11 cellular contexts compared by ENCODE assay signal in the genomic region with DNA sequence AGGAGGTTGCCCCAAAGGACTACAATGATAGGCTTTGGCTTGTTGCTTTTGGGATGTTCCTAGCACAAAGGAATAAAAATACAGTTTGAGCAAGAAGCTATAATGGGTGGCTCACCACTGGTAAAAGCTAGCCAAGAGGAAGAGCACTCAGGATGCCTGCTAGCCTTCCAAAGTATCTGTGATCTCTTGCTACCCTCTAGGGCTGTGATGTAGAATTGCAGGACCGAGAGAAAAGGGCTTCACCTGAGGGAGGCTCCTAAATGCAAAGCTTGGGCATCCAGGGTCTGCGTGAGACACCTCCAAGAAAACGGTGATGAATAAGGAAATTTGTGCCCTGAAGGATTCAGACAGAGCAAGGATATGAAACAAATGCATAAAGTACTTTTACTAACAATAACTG. TPM values are rescaled to one million over a fixed set of nuclear protein-coding genes. Genes with fewer than 3 reads are reported as not detected.
DNase-seq lines count a peak whose midpoint lies in the region; ATAC-seq, FAIRE-seq and TF ChIP-seq lines count a peak whose summit lies in the region.
"Had no signal": no experiment of that assay in that cellular context is flagged by ENCODE, and none has a peak within 500 bp of the region (broad histone marks: within the 10 kb centered on the region; RNA-seq: fewer than 3 reads in every experiment).

No MANE protein-coding gene starts in this region.

- POLR2A ChIA-PET in IMR-90 (lab: Charles Lee; ENCODE audit: unreplicated experiment) (no interaction called here), K562 (lab: Yijun Ruan, JAX) (interaction anchor here (0.7 kb wide), 1 partner anchor 119 kb away, joined by 3 read pairs; no protein-coding TSS in a partner anchor)

- no peak overlapping the region for H2BK20ac ChIP-seq in IMR-90 (ENCODE audit: low read depth, low read length)

- no peak overlapping the region for H3K23ac ChIP-seq in IMR-90 (ENCODE audit: low read depth, low read length)

- no peak overlapping the region for H2AK5ac ChIP-seq in IMR-90 (ENCODE audit: low read depth, low read length)

- in situ Hi-C loops in IMR-90 (cut with MboI; ENCODE audit: low sequenced_read_pairs): no loop called here
- in situ Hi-C loops in K562 (cut with MboI): no loop called here

- no CpG with 5 or more reads among the region's 3 CpGs for WGBS in IMR-90 (ENCODE audit: extremely low coverage in 2 of 2, insufficient read length in 1 of 2), 2 experiments
- 0% methylated on average over 3 of the region's 3 CpGs for WGBS in K562 (ENCODE audit: insufficient coverage, low coverage, missing lambda C conversion rate)

- H3K4me3 ChIP-seq in IMR-90 (ENCODE audit: insufficient read depth, low read depth, low read length): no peak overlapping the region
- no peak overlapping the region for H3K4me3 ChIP-seq in K562
- H3K4me3 ChIP-seq in skeletal muscle cell (ENCODE audit: low read depth, low read length): no peak overlapping the region
- no peak overlapping the region for H3K4me3 ChIP-seq in right atrium auricular region
- H3K4me3 ChIP-seq: heart right ventricle, sigmoid colon had no signal

- TF ChIP-seq RAD21 in IMR-90 (IDR thresholded peaks at IDR 0.05; ENCODE audit: low read length) (peak; percentile 57), K562 (CRISPR knock-in tag; conservative IDR thresholded peaks at IDR 0.05 in 1 of 2, IDR thresholded peaks at IDR 0.05 in 1 of 2) (peak in 1 of 2 experiments; percentile 37; a peak in 2 of 4 replicates)

- H3K27me3 ChIP-seq in IMR-90 (ENCODE audit: control insufficient read depth, insufficient read depth, low read length): no peaks in the 10 kb centered on the region
- H3K27me3 ChIP-seq in K562 (ENCODE audit: control insufficient read depth in 2 of 2, insufficient read depth in 2 of 2, low read length in 2 of 2): peaks cover 2 to 5% of the 10 kb centered on the region in 2 experiments; a peak in 2 of 5 replicates
- no peaks in the 10 kb centered on the region for H3K27me3 ChIP-seq in right atrium auricular region
- H3K27me3 ChIP-seq: sigmoid colon had no signal

- intact Hi-C loops in IMR-90 (cut with micrococcal nuclease) (no loop called here), K562 (cut with micrococcal nuclease) (loop anchor here (5.0 kb wide), 1 partner anchor 429 kb away; no protein-coding TSS in a partner anchor)

- H3K9ac ChIP-seq in IMR-90 (ENCODE audit: low read depth, low read length) (no peak overlapping the region), K562 (ENCODE audit: insufficient read depth in 1 of 2, low read depth in 2 of 2, low read length in 2 of 2) (no peak overlapping the region)

- peak; percentile 49 for FAIRE-seq in K562 (lab: Jason Lieb, UNC)

- H2BK15ac ChIP-seq in IMR-90 (ENCODE audit: low read depth, low read length): no peak overlapping the region

- no peaks in the 10 kb centered on the region for H3K79me1 ChIP-seq in IMR-90 (ENCODE audit: low read depth in 1 of 2, low read length in 2 of 2)

- TF ChIP-seq POLR2A in IMR-90 (IDR thresholded peaks at IDR 0.05; ENCODE audit: low read depth, low read length): no peak
- no peak for TF ChIP-seq POLR2A in K562 (conservative IDR thresholded peaks at IDR 0.05)

- TF ChIP-seq CTCF in IMR-90 (conservative IDR thresholded peaks at IDR 0.05; ENCODE audit: low read depth, low read length) (peak; percentile 51), K562 (IDR thresholded peaks at IDR 0.05 in 2 of 3, conservative IDR thresholded peaks at IDR 0.05 in 1 of 3; ENCODE audit: insufficient read depth in 2 of 3, low read depth in 1 of 3, low read length in 3 of 3) (peak in 2 of 3 experiments; percentile 31 to 45; a peak in 5 of 6 replicates), right atrium auricular region (IDR thresholded peaks at IDR 0.05) (no peak)

- no peak overlapping the region for H2BK5ac ChIP-seq in IMR-90 (ENCODE audit: low read depth, low read length, poor library complexity, severe bottlenecking)

- no peak overlapping the region for H2AFZ ChIP-seq in IMR-90 (replicated peaks; ENCODE audit: low read length, poor library complexity)
- H2AFZ ChIP-seq in K562 (ENCODE audit: low read depth, low read length): no peak overlapping the region

- DNase-seq in NCI-H748 (lab: John Stamatoyannopoulos, UW; ENCODE audit: unreplicated experiment) (peak; percentile 14), NCI-H748 treated with DMSO at 0.1 percent for 48 hours (lab: John Stamatoyannopoulos, UW) (no peak), IMR-90 (peak; percentile 5), K562 (ENCODE audit: extremely low read depth in 1 of 4, low spot score in 3 of 4) (peak in 1 of 4 experiments; percentile 15), skeletal muscle cell (ENCODE audit: low read depth) (peak; percentile 4), right atrium auricular region (ENCODE audit: low spot score) (no peak), NCI-H1694 treated with DMSO at 0.1 percent for 48 hours (lab: John Stamatoyannopoulos, UW) (no peak), epidermal melanocyte (ENCODE audit: insufficient read length, low spot score) (no peak)
- DNase-seq: heart right ventricle, sigmoid colon had no signal

- H3K27ac ChIP-seq in IMR-90 (ENCODE audit: insufficient read depth, low read length) (no peak overlapping the region), K562 (ENCODE audit: extremely low read depth, low read depth, low read length) (no peak overlapping the region), right atrium auricular region (no peak overlapping the region)
- H3K27ac ChIP-seq: heart right ventricle, sigmoid colon had no signal

- H4K8ac ChIP-seq in IMR-90 (ENCODE audit: low read depth in 2 of 2, low read length in 2 of 2): no peak overlapping the region

- dilution Hi-C loops in IMR-90 (cut with HindIII; ENCODE audit: low sequenced_read_pairs, unreplicated experiment): no loop called here

- BruUV-seq in IMR-90 (replicated peaks; lab: Mats Ljungman, UMichigan) (no TSS peak), K562 (replicated peaks; lab: Mats Ljungman, UMichigan) (no TSS peak)

- H3K4me1 ChIP-seq in IMR-90 (ENCODE audit: control insufficient read depth, insufficient read depth, low read length) (no peaks in the 10 kb centered on the region), K562 (replicated peaks in 1 of 2; ENCODE audit: control insufficient read depth in 2 of 2, insufficient read depth in 2 of 2, low read length in 2 of 2) (no peaks in the 10 kb centered on the region), right atrium auricular region (no peaks in the 10 kb centered on the region)
- H3K4me1 ChIP-seq: heart right ventricle, sigmoid colon had no signal

- H3K9me3 ChIP-seq in IMR-90 (ENCODE audit: control insufficient read depth, insufficient read depth, low read length) (no peaks in the 10 kb centered on the region), K562 (replicated peaks; ENCODE audit: control insufficient read depth, insufficient read depth, low read depth, low read length) (no peaks in the 10 kb centered on the region), right atrium auricular region (no peaks in the 10 kb centered on the region)
- H3K9me3 ChIP-seq: sigmoid colon had no signal

- H2AK9ac ChIP-seq in IMR-90 (replicated peaks; ENCODE audit: low read depth, low read length, poor library complexity): no peak overlapping the region

- H4K20me1 ChIP-seq in IMR-90 (ENCODE audit: insufficient read depth, low read length) (no peaks in the 10 kb centered on the region), K562 (replicated peaks; ENCODE audit: control insufficient read depth, insufficient read depth, low read length) (no peaks in the 10 kb centered on the region; the same call in 1 of the 2 replicates)

- H3K4me2 ChIP-seq in IMR-90 (ENCODE audit: low read depth, low read length): no peak overlapping the region
- no peak overlapping the region for H3K4me2 ChIP-seq in K562 (ENCODE audit: insufficient read depth, low read length)

- no peak for TF ChIP-seq EP300 in K562 (IDR thresholded peaks at IDR 0.05; ENCODE audit: low read length)

- no peaks in the 10 kb centered on the region for H3K36me3 ChIP-seq in IMR-90 (ENCODE audit: control insufficient read depth, insufficient read depth, low read length)
- H3K36me3 ChIP-seq in K562 (ENCODE audit: control insufficient read depth, insufficient read depth, low read length): no peaks in the 10 kb centered on the region
- H3K36me3 ChIP-seq in right atrium auricular region: no peaks in the 10 kb centered on the region
- H3K36me3 ChIP-seq: heart right ventricle, sigmoid colon had no signal

- no peak overlapping the region for H3K56ac ChIP-seq in IMR-90 (ENCODE audit: extremely low read depth, insufficient read depth, low read length)

- CTCF ChIA-PET in IMR-90 (lab: Yijun Ruan, JAX) (interaction anchor here (0.7 kb wide), 1 partner anchor 88 kb away, joined by 3 read pairs; no protein-coding TSS in a partner anchor), K562 (lab: Yijun Ruan, JAX; ENCODE audit: low intra/inter-chr PET ratio) (no interaction called here)

- ATAC-seq in IMR-90 (ENCODE audit: low read depth): peak; percentile 37
- peak; percentile 55 for ATAC-seq in K562
- ATAC-seq: heart right ventricle had no signal

- no peaks in the 10 kb centered on the region for H3K79me2 ChIP-seq in K562 (ENCODE audit: control insufficient read depth, insufficient read depth, low read length)

- no peak overlapping the region for H4K91ac ChIP-seq in IMR-90 (ENCODE audit: insufficient read depth, low read depth, low read length)

- H3K9me1 ChIP-seq in IMR-90 (ENCODE audit: insufficient read depth, low read length) (no peaks in the 10 kb centered on the region), K562 (ENCODE audit: control insufficient read depth, insufficient read depth, low read length) (no peaks in the 10 kb centered on the region)

- no peak overlapping the region for H3K14ac ChIP-seq in IMR-90 (replicated peaks; ENCODE audit: low read depth, low read length)

- no peak overlapping the region for H2BK120ac ChIP-seq in IMR-90 (ENCODE audit: low read depth, low read length)

- H3K18ac ChIP-seq in IMR-90 (ENCODE audit: low read depth, low read length): no peak overlapping the region

- H4K5ac ChIP-seq in IMR-90 (ENCODE audit: low read depth, low read length): no peak overlapping the region

- no peak overlapping the region for H3K4ac ChIP-seq in IMR-90 (ENCODE audit: low read depth, low read length)

RNA-seq across cellular contexts. Expression of gene IVL, which starts 17.7 kb away (rescaled TPM):
- total RNA-seq in IMR-90 (2012; rRNA removed): not detected in 2 replicates
- polyA plus RNA-seq in IMR-90 (2012; rRNA removed): not detected in 2 replicates
- polyA plus RNA-seq in IMR-90 (2012; cell fraction: cytosol; rRNA removed): not detected in 2 replicates
- not detected in 2 replicates for polyA plus RNA-seq in IMR-90 (2012; cell fraction: nucleus; rRNA removed; ENCODE audit: low replicate concordance)
- total RNA-seq in K562 (2011; cell fraction: chromatin; rRNA removed; ENCODE audit: low replicate concordance): not detected in 2 replicates
- not detected in 2 replicates for total RNA-seq in K562 (2011; cell fraction: nucleolus; rRNA removed)
- total RNA-seq in K562 (2011; cell fraction: nucleoplasm; rRNA removed): not detected in 2 replicates
- not detected in 2 replicates for total RNA-seq in K562 (2014; rRNA removed)
- not detected in 2 replicates for total RNA-seq in K562 (2014; rRNA removed; fragmentation: Illumina TruSeq; extraction: Trizol)
- not detected in 2 replicates for total RNA-seq in K562 (2015; rRNA removed; fragmentation: Illumina TruSeq; extraction: Trizol)
- total RNA-seq in K562 (2021): not detected in 2 replicates
- polyA plus RNA-seq in K562 (2011; rRNA removed): not detected in 2 replicates
- not detected in 2 replicates for polyA plus RNA-seq in K562 (2011; cell fraction: cytosol; rRNA removed)
- not detected in 2 replicates for polyA plus RNA-seq in K562 (2011; cell fraction: nucleus; rRNA removed)
- polyA plus RNA-seq in K562 (2012): not detected in 2 replicates
- not detected in 2 replicates for polyA plus RNA-seq in K562 (2014; fragmentation: Illumina TruSeq; extraction: Trizol)
- polyA plus RNA-seq in K562 (2014; fragmentation: Nextera tagmentation; extraction: Ambion mirVana): not detected
- not detected in 2 replicates for polyA plus RNA-seq in K562 (2014; rRNA removed)
- polyA minus RNA-seq in K562 (2011; rRNA and poly(A)+ RNA removed): not detected in 2 replicates
- not detected in 2 replicates for polyA minus RNA-seq in K562 (2011; cell fraction: cytosol; rRNA and poly(A)+ RNA removed)
- not detected in 2 replicates for polyA minus RNA-seq in K562 (2011; cell fraction: nucleus; rRNA and poly(A)+ RNA removed)
- not detected for total RNA-seq in right atrium auricular region
- total RNA-seq: CD4-positive, CD25-positive, alpha-beta regulatory T cell; heart right ventricle; sigmoid colon had no signal
- polyA plus RNA-seq: CD4-positive, CD25-positive, alpha-beta regulatory T cell had no signal

RNA-seq across cellular contexts. Expression of gene SPRR5, which starts 20.9 kb away (rescaled TPM):
- total RNA-seq in IMR-90 (2012; rRNA removed) (not detected in 2 replicates), K562 (2014; rRNA removed) (not detected in 2 replicates), K562 (2014; rRNA removed; fragmentation: Illumina TruSeq; extraction: Trizol) (not detected in 2 replicates), K562 (2015; rRNA removed; fragmentation: Illumina TruSeq; extraction: Trizol) (not detected in 2 replicates), K562 (2021) (not detected in 2 replicates), right atrium auricular region (not detected)
- polyA plus RNA-seq in IMR-90 (2012; rRNA removed) (not detected in 2 replicates), K562 (2011; rRNA removed) (not detected in 2 replicates), K562 (2014; fragmentation: Illumina TruSeq; extraction: Trizol) (not detected in 2 replicates), K562 (2014; fragmentation: Nextera tagmentation; extraction: Ambion mirVana) (not detected), K562 (2014; rRNA removed) (not detected in 2 replicates)
- not detected in 2 replicates for polyA plus RNA-seq in IMR-90 (2012; cell fraction: cytosol; rRNA removed)
- not detected in 2 replicates for polyA plus RNA-seq in IMR-90 (2012; cell fraction: nucleus; rRNA removed; ENCODE audit: low replicate concordance)
- total RNA-seq in K562 (2011; cell fraction: chromatin; rRNA removed; ENCODE audit: low replicate concordance): not detected in 2 replicates
- total RNA-seq in K562 (2011; cell fraction: nucleolus; rRNA removed): not detected in 2 replicates
- not detected in 2 replicates for total RNA-seq in K562 (2011; cell fraction: nucleoplasm; rRNA removed)
- polyA plus RNA-seq in K562 (2011; cell fraction: cytosol; rRNA removed): not detected in 2 replicates
- polyA plus RNA-seq in K562 (2011; cell fraction: nucleus; rRNA removed): not detected in 2 replicates
- polyA plus RNA-seq in K562 (2012): not detected in 2 replicates
- not detected in 2 replicates for polyA minus RNA-seq in K562 (2011; rRNA and poly(A)+ RNA removed)
- not detected in 2 replicates for polyA minus RNA-seq in K562 (2011; cell fraction: cytosol; rRNA and poly(A)+ RNA removed)
- polyA minus RNA-seq in K562 (2011; cell fraction: nucleus; rRNA and poly(A)+ RNA removed): not detected in 2 replicates
- total RNA-seq: CD4-positive, CD25-positive, alpha-beta regulatory T cell; heart right ventricle; sigmoid colon had no signal
- polyA plus RNA-seq: CD4-positive, CD25-positive, alpha-beta regulatory T cell; heart right ventricle; sigmoid colon had no signal

RNA-seq across cellular contexts. Expression of gene SPRR4, which starts 44.4 kb away (rescaled TPM):
- total RNA-seq in IMR-90 (2012; rRNA removed): not detected in 2 replicates
- polyA plus RNA-seq in IMR-90 (2012; rRNA removed): not detected in 2 replicates
- polyA plus RNA-seq in IMR-90 (2012; cell fraction: cytosol; rRNA removed): not detected in 2 replicates
- not detected in 2 replicates for polyA plus RNA-seq in IMR-90 (2012; cell fraction: nucleus; rRNA removed; ENCODE audit: low replicate concordance)
- total RNA-seq in K562 (2011; cell fraction: chromatin; rRNA removed; ENCODE audit: low replicate concordance): not detected in 2 replicates
- not detected in 2 replicates for total RNA-seq in K562 (2011; cell fraction: nucleolus; rRNA removed)
- total RNA-seq in K562 (2011; cell fraction: nucleoplasm; rRNA removed): not detected in 2 replicates
- total RNA-seq in K562 (2014; rRNA removed): not detected in 2 replicates
- total RNA-seq in K562 (2014; rRNA removed; fragmentation: Illumina TruSeq; extraction: Trizol): not detected in 2 replicates
- total RNA-seq in K562 (2015; rRNA removed; fragmentation: Illumina TruSeq; extraction: Trizol): not detected in 2 replicates
- not detected in 2 replicates for total RNA-seq in K562 (2021)
- not detected in 2 replicates for polyA plus RNA-seq in K562 (2011; rRNA removed)
- polyA plus RNA-seq in K562 (2011; cell fraction: cytosol; rRNA removed): not detected in 2 replicates
- polyA plus RNA-seq in K562 (2011; cell fraction: nucleus; rRNA removed): not detected in 2 replicates
- not detected in 2 replicates for polyA plus RNA-seq in K562 (2012)
- polyA plus RNA-seq in K562 (2014; fragmentation: Illumina TruSeq; extraction: Trizol): not detected in 2 replicates
- polyA plus RNA-seq in K562 (2014; fragmentation: Nextera tagmentation; extraction: Ambion mirVana): not detected
- polyA plus RNA-seq in K562 (2014; rRNA removed): not detected in 2 replicates
- polyA minus RNA-seq in K562 (2011; rRNA and poly(A)+ RNA removed): not detected in 2 replicates
- polyA minus RNA-seq in K562 (2011; cell fraction: cytosol; rRNA and poly(A)+ RNA removed): not detected in 2 replicates
- polyA minus RNA-seq in K562 (2011; cell fraction: nucleus; rRNA and poly(A)+ RNA removed): not detected in 2 replicates
- not detected for total RNA-seq in right atrium auricular region
- total RNA-seq: CD4-positive, CD25-positive, alpha-beta regulatory T cell; heart right ventricle; sigmoid colon had no signal
- polyA plus RNA-seq: CD4-positive, CD25-positive, alpha-beta regulatory T cell; heart right ventricle; sigmoid colon had no signal

RNA-seq across cellular contexts. Expression of gene SMCP, which starts 48.0 kb away (rescaled TPM):
- total RNA-seq in IMR-90 (2012; rRNA removed) (not detected in 2 replicates), K562 (2014; rRNA removed) (not detected in 2 replicates), K562 (2014; rRNA removed; fragmentation: Illumina TruSeq; extraction: Trizol) (not detected in 2 replicates), K562 (2015; rRNA removed; fragmentation: Illumina TruSeq; extraction: Trizol) (not detected in 2 replicates), K562 (2021) (not detected in 2 replicates), right atrium auricular region (not detected)
- polyA plus RNA-seq in IMR-90 (2012; rRNA removed) (not detected in 2 replicates), K562 (2011; rRNA removed) (not detected in 2 replicates), K562 (2014; fragmentation: Illumina TruSeq; extraction: Trizol) (not detected in 2 replicates), K562 (2014; fragmentation: Nextera tagmentation; extraction: Ambion mirVana) (not detected), K562 (2014; rRNA removed) (not detected in 2 replicates)
- not detected in 2 replicates for polyA plus RNA-seq in IMR-90 (2012; cell fraction: cytosol; rRNA removed)
- not detected in 2 replicates for polyA plus RNA-seq in IMR-90 (2012; cell fraction: nucleus; rRNA removed; ENCODE audit: low replicate concordance)
- not detected in 2 replicates for total RNA-seq in K562 (2011; cell fraction: chromatin; rRNA removed; ENCODE audit: low replicate concordance)
- total RNA-seq in K562 (2011; cell fraction: nucleolus; rRNA removed): not detected in 2 replicates
- total RNA-seq in K562 (2011; cell fraction: nucleoplasm; rRNA removed): not detected in 2 replicates
- polyA plus RNA-seq in K562 (2011; cell fraction: cytosol; rRNA removed): not detected in 2 replicates
- not detected in 2 replicates for polyA plus RNA-seq in K562 (2011; cell fraction: nucleus; rRNA removed)
- polyA plus RNA-seq in K562 (2012): not detected in 2 replicates
- polyA minus RNA-seq in K562 (2011; rRNA and poly(A)+ RNA removed): not detected in 2 replicates
- polyA minus RNA-seq in K562 (2011; cell fraction: cytosol; rRNA and poly(A)+ RNA removed): not detected in 2 replicates
- polyA minus RNA-seq in K562 (2011; cell fraction: nucleus; rRNA and poly(A)+ RNA removed): not detected in 2 replicates
- total RNA-seq: CD4-positive, CD25-positive, alpha-beta regulatory T cell; heart right ventricle; sigmoid colon had no signal
- polyA plus RNA-seq: CD4-positive, CD25-positive, alpha-beta regulatory T cell; heart right ventricle; sigmoid colon had no signal

RNA-seq across cellular contexts. Expression of gene SPRR1A, which starts 57.8 kb away (rescaled TPM):
- total RNA-seq in IMR-90 (2012; rRNA removed): not detected in 2 replicates
- polyA plus RNA-seq in IMR-90 (2012; rRNA removed): not detected in 2 replicates
- polyA plus RNA-seq in IMR-90 (2012; cell fraction: cytosol; rRNA removed): not detected in 2 replicates
- not detected in 2 replicates for polyA plus RNA-seq in IMR-90 (2012; cell fraction: nucleus; rRNA removed; ENCODE audit: low replicate concordance)
- not detected in 2 replicates for total RNA-seq in K562 (2011; cell fraction: chromatin; rRNA removed; ENCODE audit: low replicate concordance)
- total RNA-seq in K562 (2011; cell fraction: nucleolus; rRNA removed): not detected in 2 replicates
- total RNA-seq in K562 (2011; cell fraction: nucleoplasm; rRNA removed): not detected in 2 replicates
- not detected in 2 replicates for total RNA-seq in K562 (2014; rRNA removed)
- total RNA-seq in K562 (2014; rRNA removed; fragmentation: Illumina TruSeq; extraction: Trizol): not detected in 2 replicates
- not detected in 2 replicates for total RNA-seq in K562 (2015; rRNA removed; fragmentation: Illumina TruSeq; extraction: Trizol)
- not detected in 2 replicates for total RNA-seq in K562 (2021)
- not detected in 2 replicates for polyA plus RNA-seq in K562 (2011; rRNA removed)
- polyA plus RNA-seq in K562 (2011; cell fraction: cytosol; rRNA removed): not detected in 2 replicates
- polyA plus RNA-seq in K562 (2011; cell fraction: nucleus; rRNA removed): not detected in 2 replicates
- polyA plus RNA-seq in K562 (2012): not detected in 2 replicates
- polyA plus RNA-seq in K562 (2014; fragmentation: Illumina TruSeq; extraction: Trizol): not detected in 2 replicates
- not detected for polyA plus RNA-seq in K562 (2014; fragmentation: Nextera tagmentation; extraction: Ambion mirVana)
- not detected in 2 replicates for polyA plus RNA-seq in K562 (2014; rRNA removed)
- polyA minus RNA-seq in K562 (2011; rRNA and poly(A)+ RNA removed): not detected in 2 replicates
- polyA minus RNA-seq in K562 (2011; cell fraction: cytosol; rRNA and poly(A)+ RNA removed): not detected in 2 replicates
- not detected in 2 replicates for polyA minus RNA-seq in K562 (2011; cell fraction: nucleus; rRNA and poly(A)+ RNA removed)
- not detected for total RNA-seq in right atrium auricular region
- total RNA-seq: CD4-positive, CD25-positive, alpha-beta regulatory T cell; heart right ventricle; sigmoid colon had no signal
- polyA plus RNA-seq: CD4-positive, CD25-positive, alpha-beta regulatory T cell; heart right ventricle; sigmoid colon had no signal

Comparison
In these comparisons a context has a peak if more than half of its experiments do, and no peak if none do; other contexts are left out.
1. DNase-seq: peak in NCI-H748 (single experiment), IMR-90 (single experiment) and skeletal muscle cell (single experiment); none in NCI-H748 treated with DMSO at 0.1 percent for 48 hours (single experiment), right atrium auricular region (single experiment), NCI-H1694 treated with DMSO at 0.1 percent for 48 hours (single experiment) and epidermal melanocyte (single experiment).
2. CTCF ChIP-seq: peak in IMR-90 (single experiment) and K562 (2 of 3); none in right atrium auricular region (0 of 2).